In the genomic region with DNA sequence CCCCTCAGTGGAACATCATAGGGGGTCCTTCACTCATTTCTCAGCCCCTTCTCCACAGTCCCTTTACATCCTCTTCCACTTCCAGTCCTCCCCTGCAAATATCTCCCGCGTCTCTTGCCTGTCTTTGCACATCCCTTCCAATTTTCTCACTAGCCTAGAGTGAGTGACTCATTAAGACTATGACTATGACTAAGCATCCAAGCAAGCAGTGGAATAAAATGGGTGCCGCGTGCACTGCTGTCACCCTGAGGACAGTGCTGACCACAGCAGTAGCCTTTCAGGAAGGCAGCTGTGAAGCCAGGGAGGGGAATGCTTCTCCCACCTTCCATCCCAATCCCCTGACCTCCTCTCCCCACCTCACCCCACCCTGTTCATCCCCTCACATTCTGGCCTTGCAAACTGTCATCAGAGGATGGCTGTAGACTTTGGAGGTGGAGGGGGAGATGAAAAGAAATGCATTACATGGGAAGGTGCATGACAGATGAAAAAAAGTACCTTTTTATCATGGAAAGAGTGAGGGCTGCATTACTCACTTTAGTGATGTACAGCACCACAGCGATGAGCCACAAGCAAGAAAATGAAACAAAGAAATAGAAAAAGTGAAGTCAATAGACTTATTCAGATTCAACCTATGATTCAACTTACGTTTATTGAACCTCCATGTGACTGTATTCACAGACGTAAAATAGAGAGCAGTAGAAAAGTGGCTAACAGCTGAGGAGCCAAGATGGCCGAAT, we compare ENCODE assay signal across 17 cellular contexts.
DNase-seq lines count a peak whose midpoint lies in the region; TF ChIP-seq lines count a peak whose summit lies in the region.
"Had no signal": no experiment of that assay in that cellular context is flagged by ENCODE, and none has a peak within 500 bp of the region (broad histone marks: within the 10 kb centered on the region; RNA-seq: fewer than 3 reads in every experiment).

No MANE protein-coding gene starts in this region.

- H3K4me1 Mint-ChIP-seq in T-helper 2 cell treated with Interferon-gamma antibody and Interleukin-4, amounts not matched to agents 5 μg/mL and 100 μg/mL, for 36 hours (ENCODE audit: low read depth) = no peaks in the 10 kb centered on the region
- H3K4me1 Mint-ChIP-seq: neural progenitor cell had no signal

- no peak overlapping the region for H3K27ac Mint-ChIP-seq in T-helper 2 cell treated with Interferon-gamma antibody and Interleukin-4, amounts not matched to agents 5 μg/mL and 100 μg/mL, for 36 hours
- H3K27ac Mint-ChIP-seq: endodermal cell, neural progenitor cell had no signal

- no peaks in the 10 kb centered on the region for H3K36me3 Mint-ChIP-seq in T-helper 2 cell treated with Interferon-gamma antibody and Interleukin-4, amounts not matched to agents 5 μg/mL and 100 μg/mL, for 36 hours (ENCODE audit: low read depth)

- H3K4me3 ChIP-seq in choroid plexus epithelial cell (ENCODE audit: low read depth, low read length) = no peak overlapping the region
- H3K4me3 ChIP-seq: hepatocyte, lower lobe of right lung, neural progenitor cell, thoracic aorta had no signal

- H3K4me3 Mint-ChIP-seq in T-helper 2 cell treated with Interferon-gamma antibody and Interleukin-4, amounts not matched to agents 5 μg/mL and 100 μg/mL, for 36 hours = no peak overlapping the region
- H3K4me3 Mint-ChIP-seq: endodermal cell, neural progenitor cell had no signal

- TF ChIP-seq CTCF in choroid plexus epithelial cell (conservative IDR thresholded peaks at IDR 0.05; ENCODE audit: low read depth, low read length) = peak; percentile 11

- no peaks in the 10 kb centered on the region for H3K27me3 Mint-ChIP-seq in T-helper 2 cell treated with Interferon-gamma antibody and Interleukin-4, amounts not matched to agents 5 μg/mL and 100 μg/mL, for 36 hours (ENCODE audit: low read depth)

- peaks cover 14% of the 10 kb centered on the region for H3K9me3 Mint-ChIP-seq in T-helper 2 cell treated with Interferon-gamma antibody and Interleukin-4, amounts not matched to agents 5 μg/mL and 100 μg/mL, for 36 hours

- DNase-seq in ELR (ENCODE audit: low read depth) (peak; percentile 88), NCI-H460 (ENCODE audit: extremely low read depth, low read depth) (peak; percentile 54), choroid plexus epithelial cell (ENCODE audit: low read depth) (peak; percentile 66), occipital lobe (lab: John Stamatoyannopoulos, UW) (peak; percentile 52), cerebellar cortex (ENCODE audit: low spot score) (no peak), iPS-NIHi7 (ENCODE audit: extremely low spot score) (no peak)
- no peak for DNase-seq in activated naive CD4-positive, alpha-beta T cell treated with anti-CD3 and anti-CD28 coated beads, Interleukin-2, amount 50 U/mL, for 16 hours
- no peak for DNase-seq in T-helper 2 cell treated with Interferon-gamma antibody and Interleukin-4, amounts not matched to agents 5 μg/mL and 100 μg/mL, for 36 hours (ENCODE audit: low spot score)
- DNase-seq: activated CD4-positive, CD25-positive, alpha-beta regulatory T cell; COR-L47; lower lobe of right lung; NCI-H1930; NK-92 treated with Interleukin-12 subunit alpha and Interleukin-12 subunit beta, amount 100 ng/mL, for 24 hours had no signal

Comparison
In these comparisons a context has a peak if more than half of its experiments do, and no peak if none do; other contexts are left out.
1. DNase-seq: peak in ELR (single experiment), NCI-H460 (single experiment), choroid plexus epithelial cell (single experiment) and occipital lobe (single experiment); none in cerebellar cortex (single experiment), activated naive CD4-positive, alpha-beta T cell treated with anti-CD3 and anti-CD28 coated beads, Interleukin-2, amount 50 U/mL, for 16 hours (single experiment), iPS-NIHi7 (single experiment) and T-helper 2 cell treated with Interferon-gamma antibody and Interleukin-4, amounts not matched to agents 5 μg/mL and 100 μg/mL, for 36 hours (single experiment).